Comparison of ENCODE assay signal across 13 cellular contexts in the genomic region with DNA sequence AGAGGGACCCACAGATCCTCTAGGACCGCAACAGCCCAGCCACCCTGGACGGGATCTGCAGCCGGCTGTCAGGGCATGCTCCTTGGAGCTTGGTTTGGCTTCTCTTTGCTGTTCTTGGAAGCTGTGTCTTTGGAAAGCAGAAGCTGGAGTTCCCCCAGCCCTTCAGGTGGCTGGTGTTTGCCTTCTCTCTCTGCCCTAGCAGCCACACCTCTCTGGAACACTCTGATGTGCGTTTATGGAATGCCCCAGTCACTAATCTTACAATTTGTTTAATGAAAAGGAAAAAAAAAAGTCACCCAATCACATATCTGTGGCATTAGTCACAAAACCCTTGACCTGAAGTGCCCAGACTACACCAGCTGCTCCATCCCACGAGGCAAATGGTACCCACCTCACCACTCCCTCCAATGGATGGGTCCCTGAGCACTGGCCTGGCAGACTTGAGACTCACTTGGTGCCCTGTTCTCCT.
DNase-seq lines count a peak whose midpoint lies in the region; ATAC-seq, FAIRE-seq and TF ChIP-seq lines count a peak whose summit lies in the region.
"Had no signal": no experiment of that assay in that cellular context is flagged by ENCODE, and none has a peak within 500 bp of the region (broad histone marks: within the 10 kb centered on the region; RNA-seq: fewer than 3 reads in every experiment).

No MANE protein-coding gene starts in this region.

- CTCF ChIA-PET in IMR-90 (lab: Yijun Ruan, JAX), result interaction anchor here (0.5 to 1.3 kb wide), 5 partner anchors 15 to 1211 kb away, joined by 3 read pairs; no protein-coding TSS in a partner anchor
- CTCF ChIA-PET in MCF 10A (lab: Yijun Ruan, JAX), result interaction anchor here (0.6 to 3.1 kb wide), 10 partner anchors 8 to 940 kb away, joined by 3 to 18 read pairs (median 4); no protein-coding TSS in a partner anchor

- H3K4me3 Mint-ChIP-seq in MCF 10A (ENCODE audit: unreplicated experiment), result no peak overlapping the region
- H3K4me3 Mint-ChIP-seq: immature natural killer cell; stimulated activated naive CD8-positive, alpha-beta T cell treated with anti-CD3 and anti-CD28 coated beads, Interleukin-15, Interleukin-2, amounts not matched to agents 100 ng/mL and 50 ng/mL, for 24 hours had no signal

- H3K4me1 ChIP-seq in IMR-90 (ENCODE audit: control insufficient read depth, insufficient read depth, low read length), result peaks cover 2% of the 10 kb centered on the region; the same call in 1 of the 2 replicates
- H3K4me1 ChIP-seq in lower lobe of right lung, result peaks cover 23% of the 10 kb centered on the region

- H4K91ac ChIP-seq in IMR-90 (ENCODE audit: insufficient read depth, low read depth, low read length), result no peak overlapping the region

- no peak for TF ChIP-seq CTCF in IMR-90 (conservative IDR thresholded peaks at IDR 0.05; ENCODE audit: low read depth, low read length)
- TF ChIP-seq CTCF in MCF 10A (IDR thresholded peaks at IDR 0.05; ENCODE audit: unreplicated experiment), result no peak
- no peak for TF ChIP-seq CTCF in lower lobe of right lung (IDR thresholded peaks at IDR 0.05)

- dilution Hi-C loops in IMR-90 (cut with HindIII; ENCODE audit: low sequenced_read_pairs, unreplicated experiment), result no loop called here

- intact Hi-C loops in IMR-90 (cut with micrococcal nuclease), result no loop called here
- intact Hi-C loops in MCF 10A (cut with micrococcal nuclease), result no loop called here
- intact Hi-C loops in lower lobe of right lung (cut with DNase I), result no loop called here

- H3K4me2 ChIP-seq in IMR-90 (ENCODE audit: low read depth, low read length), result no peak overlapping the region

- H3K4me1 Mint-ChIP-seq in MCF 10A (ENCODE audit: insufficient read depth, unreplicated experiment), result peaks cover 16% of the 10 kb centered on the region
- H3K4me1 Mint-ChIP-seq: immature natural killer cell had no signal

- POLR2A ChIA-PET in IMR-90 (lab: Charles Lee; ENCODE audit: unreplicated experiment) (no interaction called here), MCF 10A (lab: Yijun Ruan, JAX) (interaction anchor here (0.5 to 1.6 kb wide), 3 partner anchors 11 to 747 kb away, joined by 3 to 4 read pairs (median 3); no protein-coding TSS in a partner anchor)

- no peaks in the 10 kb centered on the region for H3K9me3 Mint-ChIP-seq in MCF 10A (ENCODE audit: unreplicated experiment)
- H3K9me3 Mint-ChIP-seq: stimulated activated naive CD8-positive, alpha-beta T cell treated with anti-CD3 and anti-CD28 coated beads, Interleukin-15, Interleukin-2, amounts not matched to agents 100 ng/mL and 50 ng/mL, for 24 hours had no signal

- H3K9ac ChIP-seq in IMR-90 (ENCODE audit: low read depth, low read length), result no peak overlapping the region

- no peaks in the 10 kb centered on the region for H4K20me1 ChIP-seq in IMR-90 (ENCODE audit: insufficient read depth, low read length)

- H3K27ac ChIP-seq in IMR-90 (ENCODE audit: insufficient read depth, low read length) (no peak overlapping the region), lower lobe of right lung (peak overlapping the region; percentile 37)

- no peak overlapping the region for H2BK15ac ChIP-seq in IMR-90 (ENCODE audit: low read depth, low read length)

- H4K8ac ChIP-seq in IMR-90 (ENCODE audit: low read depth in 2 of 2, low read length in 2 of 2), result no peak overlapping the region

- no peak overlapping the region for H2BK20ac ChIP-seq in IMR-90 (ENCODE audit: low read depth, low read length)

- no peaks in the 10 kb centered on the region for H3K27me3 Mint-ChIP-seq in MCF 10A (ENCODE audit: insufficient read depth, unreplicated experiment)
- H3K27me3 Mint-ChIP-seq: stimulated activated naive CD8-positive, alpha-beta T cell treated with anti-CD3 and anti-CD28 coated beads, Interleukin-15, Interleukin-2, amounts not matched to agents 100 ng/mL and 50 ng/mL, for 24 hours had no signal

- DNase-seq in Caki2 (ENCODE audit: low read depth) (peak; percentile 84), IMR-90 (no peak), MCF 10A (ENCODE audit: unreplicated experiment) (no peak), lower lobe of right lung (no peak), putamen (ENCODE audit: low spot score) (no peak), GM12892 (ENCODE audit: insufficient read length) (no peak), H7 (no peak)
- DNase-seq: activated CD4-positive, alpha-beta T cell treated with anti-CD3 and anti-CD28 coated beads, Interleukin-2, amount 50 U/mL, for 48 hours; immature natural killer cell; NCI-H1930 had no signal

- H3K4ac ChIP-seq in IMR-90 (ENCODE audit: low read depth, low read length), result no peak overlapping the region

- no peak overlapping the region for H2AK5ac ChIP-seq in IMR-90 (ENCODE audit: low read depth, low read length)

- H3K27ac Mint-ChIP-seq in MCF 10A (ENCODE audit: low read depth, unreplicated experiment), result peak overlapping the region; percentile 32
- H3K27ac Mint-ChIP-seq: immature natural killer cell; stimulated activated naive CD8-positive, alpha-beta T cell treated with anti-CD3 and anti-CD28 coated beads, Interleukin-15, Interleukin-2, amounts not matched to agents 100 ng/mL and 50 ng/mL, for 24 hours had no signal

- H3K4me3 ChIP-seq in IMR-90 (ENCODE audit: insufficient read depth, low read depth, low read length) (no peak overlapping the region), lower lobe of right lung (no peak overlapping the region), H7 (ENCODE audit: insufficient read depth, low read depth, low read length) (no peak overlapping the region)

- no peaks in the 10 kb centered on the region for H3K36me3 Mint-ChIP-seq in MCF 10A (ENCODE audit: insufficient read depth, unreplicated experiment)
- H3K36me3 Mint-ChIP-seq: immature natural killer cell had no signal

- H3K9me3 ChIP-seq in IMR-90 (ENCODE audit: control insufficient read depth, insufficient read depth, low read length) (no peaks in the 10 kb centered on the region), lower lobe of right lung (no peaks in the 10 kb centered on the region)

- peaks cover 3% of the 10 kb centered on the region; the same call in 1 of the 2 replicates for H3K9me1 ChIP-seq in IMR-90 (ENCODE audit: insufficient read depth, low read length)

- no peak overlapping the region for H2AFZ ChIP-seq in IMR-90 (replicated peaks; ENCODE audit: low read length, poor library complexity)

- H2AK9ac ChIP-seq in IMR-90 (replicated peaks; ENCODE audit: low read depth, low read length, poor library complexity), result no peak overlapping the region

- H3K36me3 ChIP-seq in IMR-90 (ENCODE audit: control insufficient read depth, insufficient read depth, low read length) (no peaks in the 10 kb centered on the region), lower lobe of right lung (no peaks in the 10 kb centered on the region), H7 (replicated peaks; ENCODE audit: control insufficient read depth, insufficient read depth, low read length) (no peaks in the 10 kb centered on the region)

- in situ Hi-C loops in Caki2 (cut with HindIII; ENCODE audit: low pct_unique_long_range_greater_than_20kb, low sequenced_read_pairs), result no loop called here
- in situ Hi-C loops in IMR-90 (cut with MboI; ENCODE audit: low sequenced_read_pairs), result no loop called here

- no peak overlapping the region for H4K5ac ChIP-seq in IMR-90 (ENCODE audit: low read depth, low read length)

- no peak overlapping the region for H3K56ac ChIP-seq in IMR-90 (ENCODE audit: extremely low read depth, insufficient read depth, low read length)

- H3K79me1 ChIP-seq in IMR-90 (ENCODE audit: low read depth in 1 of 2, low read length in 2 of 2), result no peaks in the 10 kb centered on the region

- TF ChIP-seq POLR2A in IMR-90 (IDR thresholded peaks at IDR 0.05; ENCODE audit: low read depth, low read length) (no peak), GM12892 (IDR thresholded peaks at IDR 0.05; ENCODE audit: low read depth, low read length) (no peak)

- no peak overlapping the region for H3K18ac ChIP-seq in IMR-90 (ENCODE audit: low read depth, low read length)

- no peak overlapping the region for H3K23ac ChIP-seq in IMR-90 (ENCODE audit: low read depth, low read length)

- H2BK120ac ChIP-seq in IMR-90 (ENCODE audit: low read depth, low read length), result no peak overlapping the region

- peak; percentile 31; the same call in 1 of the 2 replicates for ATAC-seq in IMR-90 (ENCODE audit: low read depth)
- peak; percentile 87 to 92 for ATAC-seq in lower lobe of right lung
- no peak for ATAC-seq in GM19324 (IDR thresholded peaks at IDR 0.05; ENCODE audit: low FRiP score, unreplicated experiment)

- TF ChIP-seq RAD21 in IMR-90 (IDR thresholded peaks at IDR 0.05; ENCODE audit: low read length), result no peak

- H2BK5ac ChIP-seq in IMR-90 (ENCODE audit: low read depth, low read length, poor library complexity, severe bottlenecking), result no peak overlapping the region

- H3K27me3 ChIP-seq in IMR-90 (ENCODE audit: control insufficient read depth, insufficient read depth, low read length) (peaks cover 2% of the 10 kb centered on the region; the same call in 1 of the 2 replicates), lower lobe of right lung (ENCODE audit: low read depth) (no peaks in the 10 kb centered on the region), H7 (ENCODE audit: control insufficient read depth, insufficient read depth, low read length) (no peaks in the 10 kb centered on the region)

- no TSS peak for BruUV-seq in IMR-90 (replicated peaks; lab: Mats Ljungman, UMichigan)
- no TSS peak for BruUV-seq in MCF 10A (replicated peaks; lab: Mats Ljungman, UMichigan)

- no CpG with 5 or more reads among the region's 5 CpGs for WGBS in IMR-90 (ENCODE audit: extremely low coverage in 2 of 2, insufficient read length in 1 of 2), 2 experiments

- no peak overlapping the region for H3K14ac ChIP-seq in IMR-90 (replicated peaks; ENCODE audit: low read depth, low read length)

- no peak for FAIRE-seq in GM12892 (lab: Jason Lieb, UNC)
- FAIRE-seq: endometrium had no signal

TF ChIP-seq in IMR-90, 13 proteins besides CTCF, POLR2A, EP300 and RAD21 (continues in another document):
- TF ChIP-seq MXI1 (IDR thresholded peaks at IDR 0.05; ENCODE audit: borderline replicate concordance, low read depth, low read length) (no peak), MAZ (IDR thresholded peaks at IDR 0.05; ENCODE audit: borderline replicate concordance, low read depth, low read length) (no peak), NFE2L2 (IDR thresholded peaks at IDR 0.05; ENCODE audit: low read depth, low read length) (no peak), CHD1 (IDR thresholded peaks at IDR 0.05; ENCODE audit: low read depth, low read length) (no peak), RFX5 (IDR thresholded peaks at IDR 0.05; ENCODE audit: low read depth, low read length) (no peak), RCOR1 (IDR thresholded peaks at IDR 0.05; ENCODE audit: insufficient replicate concordance, low read length) (no peak)
- TF ChIP-seq, protein P1, sequence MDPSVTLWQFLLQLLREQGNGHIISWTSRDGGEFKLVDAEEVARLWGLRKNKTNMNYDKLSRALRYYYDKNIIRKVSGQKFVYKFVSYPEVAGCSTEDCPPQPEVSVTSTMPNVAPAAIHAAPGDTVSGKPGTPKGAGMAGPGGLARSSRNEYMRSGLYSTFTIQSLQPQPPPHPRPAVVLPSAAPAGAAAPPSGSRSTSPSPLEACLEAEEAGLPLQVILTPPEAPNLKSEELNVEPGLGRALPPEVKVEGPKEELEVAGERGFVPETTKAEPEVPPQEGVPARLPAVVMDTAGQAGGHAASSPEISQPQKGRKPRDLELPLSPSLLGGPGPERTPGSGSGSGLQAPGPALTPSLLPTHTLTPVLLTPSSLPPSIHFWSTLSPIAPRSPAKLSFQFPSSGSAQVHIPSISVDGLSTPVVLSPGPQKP (IDR thresholded peaks at IDR 0.05; ENCODE audit: borderline replicate concordance, low read depth, low read length), result no peak
